29 cellular contexts compared by ENCODE assay signal in genomic region chr5:152912924-152913323, GRCh38.
"Had no signal": no experiment of that assay in that cellular context is flagged by ENCODE, and none has a peak within 500 bp of the region (broad histone marks: within the 10 kb centered on the region; RNA-seq: fewer than 3 reads in every experiment).

No MANE protein-coding gene starts in this region.

- H3K27me3 ChIP-seq: adrenal gland, ascending aorta, body of pancreas, brain microvascular endothelial cell, cardiac muscle cell had no signal

- H3K9me3 ChIP-seq: adrenal gland, ascending aorta, body of pancreas had no signal

- H3K36me3 ChIP-seq: adrenal gland, ascending aorta, brain microvascular endothelial cell, cardiac muscle cell had no signal

- H3K4me1 ChIP-seq: adrenal gland, ascending aorta, body of pancreas had no signal

- H3K27ac ChIP-seq: adrenal gland, ascending aorta, body of pancreas, brain microvascular endothelial cell, cardiac muscle cell had no signal

- DNase-seq: activated effector memory CD4-positive, alpha-beta T cell treated with anti-CD3 and anti-CD28 coated beads, Interleukin-2, amount 50 U/mL, for 16 hours; activated effector memory CD4-positive, alpha-beta T cell treated with Interleukin-2 at 50 U/mL for 16 hours; activated gamma-delta T cell; activated gamma-delta T cell treated with Interleukin-2 at 50 U/mL for 16 hours; activated naive CD4-positive, alpha-beta T cell; activated naive CD4-positive, alpha-beta T cell treated with anti-CD3 and anti-CD28 coated beads for 36 hours; activated naive CD4-positive, alpha-beta T cell treated with anti-CD3 and anti-CD28 coated beads, Interleukin-2, amount 10 ng/mL, durations not matched to agents 7 days and 5 days; activated naive CD4-positive, alpha-beta T cell treated with anti-CD3 and anti-CD28 coated beads, Interleukin-2, amount 50 U/mL, for 16 hours; activated naive CD4-positive, alpha-beta T cell treated with Interleukin-2 at 50 U/mL for 16 hours; activated naive CD8-positive, alpha-beta T cell treated with anti-CD3 and anti-CD28 coated beads for 36 hours; activated naive CD8-positive, alpha-beta T cell treated with anti-CD3 and anti-CD28 coated beads, Interleukin-2, amount 10 ng/mL, durations not matched to agents 7 days and 5 days; activated naive CD8-positive, alpha-beta T cell treated with anti-CD3 and anti-CD28 coated beads, Interleukin-2, amount 50 U/mL, for 24 hours; activated T-cell treated with anti-CD3 and anti-CD28 coated beads, Interleukin-2, amount 50 U/mL, for 1 hour; activated T-cell treated with anti-CD3 and anti-CD28 coated beads, Interleukin-2, amount 50 U/mL, for 24 hours; activated T-cell treated with anti-CD3 and anti-CD28 coated beads, Interleukin-2, amount 50 U/mL, for 4 hours; activated T-cell treated with anti-CD3 and anti-CD28 coated beads, Interleukin-2, amount 50 U/mL, for 48 hours; activated T-cell treated with anti-CD3 and anti-CD28 coated beads, Interleukin-2, amount 50 U/mL, for 72 hours; adrenal gland; amniotic stem cell; amygdala; anterior cingulate cortex; aorta; body of pancreas; brain microvascular endothelial cell; caudate nucleus; central memory CD4-positive, alpha-beta T cell; cerebellar nuclear complex had no signal

- H3K4me3 ChIP-seq: adrenal gland, ascending aorta, body of pancreas, cardiac muscle cell had no signal
